In genomic region chr4:184281231-184282139, GRCh38 we compare ENCODE assay signal across 8 cellular contexts.
DNase-seq lines count a peak whose midpoint lies in the region; ATAC-seq and TF ChIP-seq lines count a peak whose summit lies in the region.

No MANE protein-coding gene starts in this region.

- POLR2A ChIA-PET in activated CD4-positive, alpha-beta T cell treated with anti-CD3 and anti-CD28 coated beads for 36 hours (lab: Charles Lee), result interaction anchor here (0.6 to 1.9 kb wide), 10 partner anchors 13 to 453 kb away, joined by 3 to 15 read pairs (median 4); partner anchors contain the start of genes CASP3, CENPU, IRF2 and PRIMPOL

- peaks cover 4% of the 10 kb centered on the region for H3K9me3 Mint-ChIP-seq in activated CD4-positive, alpha-beta T cell treated with anti-CD3 and anti-CD28 coated beads for 36 hours (ENCODE audit: low read depth)
- H3K9me3 Mint-ChIP-seq in stimulated activated memory B cell treated with anti-CD40 and anti-IgM and Interleukin-4, amounts not matched to agents 10 μg/mL and 1 μg/mL and 100 μg/mL, for 72 hours, result peaks cover 8% of the 10 kb centered on the region
- no peaks in the 10 kb centered on the region for H3K9me3 Mint-ChIP-seq in glutamatergic neuron (ENCODE audit: unreplicated experiment)

- ATAC-seq in activated CD4-positive, alpha-beta T cell treated with anti-CD3 and anti-CD28 coated beads for 36 hours, result peak; percentile 47
- ATAC-seq in HG02870 (IDR thresholded peaks at IDR 0.05; ENCODE audit: unreplicated experiment), result peak; percentile 31
- ATAC-seq in stimulated activated memory B cell treated with anti-CD40 and anti-IgM and Interleukin-4, amounts not matched to agents 10 μg/mL and 1 μg/mL and 100 μg/mL, for 72 hours, result peak; percentile 52

- H3K27me3 Mint-ChIP-seq in activated CD4-positive, alpha-beta T cell treated with anti-CD3 and anti-CD28 coated beads for 36 hours, result peaks cover 4% of the 10 kb centered on the region
- H3K27me3 Mint-ChIP-seq in stimulated activated memory B cell treated with anti-CD40 and anti-IgM and Interleukin-4, amounts not matched to agents 10 μg/mL and 1 μg/mL and 100 μg/mL, for 72 hours, result no peaks in the 10 kb centered on the region
- H3K27me3 Mint-ChIP-seq in glutamatergic neuron (ENCODE audit: unreplicated experiment), result no peaks in the 10 kb centered on the region

- peaks cover 66% of the 10 kb centered on the region for H3K4me1 Mint-ChIP-seq in activated CD4-positive, alpha-beta T cell treated with anti-CD3 and anti-CD28 coated beads for 36 hours
- H3K4me1 Mint-ChIP-seq in stimulated activated memory B cell treated with anti-CD40 and anti-IgM and Interleukin-4, amounts not matched to agents 10 μg/mL and 1 μg/mL and 100 μg/mL, for 72 hours, result peaks cover 80% of the 10 kb centered on the region
- no peaks in the 10 kb centered on the region for H3K4me1 Mint-ChIP-seq in glutamatergic neuron (ENCODE audit: low read depth, unreplicated experiment)

- peak overlapping the region; percentile 56 for H3K4me3 Mint-ChIP-seq in activated CD4-positive, alpha-beta T cell treated with anti-CD3 and anti-CD28 coated beads for 36 hours
- H3K4me3 Mint-ChIP-seq in stimulated activated memory B cell treated with anti-CD40 and anti-IgM and Interleukin-4, amounts not matched to agents 10 μg/mL and 1 μg/mL and 100 μg/mL, for 72 hours, result peak overlapping the region; percentile 12
- H3K4me3 Mint-ChIP-seq in glutamatergic neuron (ENCODE audit: unreplicated experiment), result no peak overlapping the region

- peak; percentile 50 for DNase-seq in activated CD4-positive, alpha-beta T cell treated with anti-CD3 and anti-CD28 coated beads for 36 hours
- no peak for DNase-seq in activated CD4-positive, alpha-beta T cell treated with anti-CD3 and anti-CD28 coated beads for 4 hours
- DNase-seq in activated CD8-positive, alpha-beta memory T cell treated with anti-CD3 and anti-CD28 coated beads, Interleukin-2, amount 50 U/mL, for 48 hours, result peak; percentile 54
- DNase-seq in NAMALWA (ENCODE audit: low spot score) (no peak), glutamatergic neuron (no peak), NOMO-1 treated with dmso at 0.1 percent for 144 hours (lab: John Stamatoyannopoulos, UW; ENCODE audit: unreplicated experiment) (no peak)

- peak overlapping the region; percentile 93 for H3K27ac Mint-ChIP-seq in activated CD4-positive, alpha-beta T cell treated with anti-CD3 and anti-CD28 coated beads for 36 hours
- H3K27ac Mint-ChIP-seq in stimulated activated memory B cell treated with anti-CD40 and anti-IgM and Interleukin-4, amounts not matched to agents 10 μg/mL and 1 μg/mL and 100 μg/mL, for 72 hours, result peak overlapping the region; percentile 95
- H3K27ac Mint-ChIP-seq in glutamatergic neuron (ENCODE audit: unreplicated experiment), result no peak overlapping the region

- CTCF ChIA-PET in activated CD4-positive, alpha-beta T cell treated with anti-CD3 and anti-CD28 coated beads for 36 hours (lab: Charles Lee), result interaction anchor here (0.6 to 5.7 kb wide), 9 partner anchors 8 to 35 kb away, joined by 3 to 39 read pairs (median 4); no protein-coding TSS in a partner anchor

- H3K36me3 Mint-ChIP-seq in activated CD4-positive, alpha-beta T cell treated with anti-CD3 and anti-CD28 coated beads for 36 hours (ENCODE audit: low read depth), result peaks cover 4% of the 10 kb centered on the region
- peaks cover 16% of the 10 kb centered on the region for H3K36me3 Mint-ChIP-seq in stimulated activated memory B cell treated with anti-CD40 and anti-IgM and Interleukin-4, amounts not matched to agents 10 μg/mL and 1 μg/mL and 100 μg/mL, for 72 hours
- peaks cover 3% of the 10 kb centered on the region for H3K36me3 Mint-ChIP-seq in glutamatergic neuron (ENCODE audit: unreplicated experiment)

- TF ChIP-seq CTCF in glutamatergic neuron (IDR thresholded peaks at IDR 0.05; ENCODE audit: partially characterized antibody, unreplicated experiment), result no peak

- intact Hi-C loops in activated CD4-positive, alpha-beta T cell treated with anti-CD3 and anti-CD28 coated beads for 36 hours (cut with DNase I, micrococcal nuclease), result loop anchor here (1.0 to 5.0 kb wide), 11 partner anchors 13 to 686 kb away; partner anchors contain the start of genes CASP3 (in 2 of the 2), PRIMPOL (in 2 of the 2), CENPU (in 1 of the 2) and IRF2 (in 1 of the 2)

Comparison
In these comparisons a context has a peak if more than half of its experiments do, and no peak if none do; other contexts are left out.
1. DNase-seq: peak in activated CD4-positive, alpha-beta T cell treated with anti-CD3 and anti-CD28 coated beads for 36 hours (single experiment) and activated CD8-positive, alpha-beta memory T cell treated with anti-CD3 and anti-CD28 coated beads, Interleukin-2, amount 50 U/mL, for 48 hours (single experiment); none in activated CD4-positive, alpha-beta T cell treated with anti-CD3 and anti-CD28 coated beads for 4 hours (0 of 2), NAMALWA (single experiment), glutamatergic neuron (single experiment) and NOMO-1 treated with dmso at 0.1 percent for 144 hours (single experiment).
2. Peak in every context shown above with its lines, with median percentiles within 50 percentile points of each other: ATAC-seq.